Comparison of ENCODE assay signal across 17 cellular contexts in genomic region chr9:119763260-119763659, GRCh38.
DNase-seq lines count a peak whose midpoint lies in the region; ATAC-seq and TF ChIP-seq lines count a peak whose summit lies in the region.
"Had no signal": no experiment of that assay in that cellular context is flagged by ENCODE, and none has a peak within 500 bp of the region (broad histone marks: within the 10 kb centered on the region; RNA-seq: fewer than 3 reads in every experiment).

No MANE protein-coding gene starts in this region.

- POLR2A ChIA-PET in SK-N-SH (lab: Yijun Ruan, JAX), result no interaction called here

- H2AK5ac ChIP-seq in mesendoderm (ENCODE audit: low read length), result no peak overlapping the region

- no peaks in the 10 kb centered on the region for H3K9me2 ChIP-seq in SK-N-SH

- H2BK120ac ChIP-seq in mesendoderm (ENCODE audit: low read depth, low read length), result no peak overlapping the region

- ATAC-seq in GM21786 (IDR thresholded peaks at IDR 0.05; ENCODE audit: unreplicated experiment), result no peak
- ATAC-seq: A549 had no signal

- no peak overlapping the region for H4K8ac ChIP-seq in mesendoderm (ENCODE audit: low read depth, low read length)

- no peak for TF ChIP-seq CTCF in SK-N-SH (IDR thresholded peaks at IDR 0.05)
- no peak for TF ChIP-seq CTCF in GM20000 (IDR thresholded peaks at IDR 0.05; ENCODE audit: extremely low read depth, missing control alignments)
- no peak for TF ChIP-seq CTCF in foreskin fibroblast (IDR thresholded peaks at IDR 0.05; ENCODE audit: low read depth, low read length)

- H3K4me1 ChIP-seq in SK-N-SH (ENCODE audit: control insufficient read depth in 1 of 2, insufficient read depth in 2 of 2, low read depth in 1 of 2, low read length in 1 of 2), result peaks cover 0 to 3% of the 10 kb centered on the region in 2 experiments; a peak in 2 of 4 replicates
- no peaks in the 10 kb centered on the region for H3K4me1 ChIP-seq in mesendoderm (ENCODE audit: control insufficient read depth, low read depth, low read length)
- H3K4me1 ChIP-seq: A549 had no signal

- H3F3A ChIP-seq in SK-N-SH (replicated peaks; ENCODE audit: insufficient read depth), result no peaks in the 10 kb centered on the region

- H3K27me3 ChIP-seq in SK-N-SH (ENCODE audit: insufficient read depth) (no peaks in the 10 kb centered on the region), mesendoderm (ENCODE audit: insufficient read depth, low read length, poor library complexity) (no peaks in the 10 kb centered on the region)

- no peak overlapping the region for H3K56ac ChIP-seq in mesendoderm (ENCODE audit: low read length)

- H3K79me1 ChIP-seq in mesendoderm (ENCODE audit: low read length), result no peaks in the 10 kb centered on the region

- CTCF ChIA-PET in SK-N-SH (lab: Yijun Ruan, JAX), result interaction anchor here (1.0 kb wide), 2 partner anchors 10 to 206 kb away, joined by 3 read pairs; no protein-coding TSS in a partner anchor

- H3K4me2 ChIP-seq in SK-N-SH (no peak overlapping the region), mesendoderm (ENCODE audit: low read length) (no peak overlapping the region)
- H3K4me2 ChIP-seq: A549 had no signal

- H3K4ac ChIP-seq in mesendoderm (ENCODE audit: low read depth, low read length), result no peak overlapping the region

- no peak overlapping the region for H4K5ac ChIP-seq in mesendoderm (ENCODE audit: low read length)

- no peak overlapping the region for H3K27ac ChIP-seq in SK-N-SH (ENCODE audit: low read depth in 2 of 2, low read length in 1 of 2)
- no peak overlapping the region for H3K27ac ChIP-seq in mesendoderm (ENCODE audit: low read depth, low read length)
- H3K27ac ChIP-seq: A549, GM23248 had no signal

- H2AFZ ChIP-seq in SK-N-SH (ENCODE audit: low read depth), result no peak overlapping the region
- H2AFZ ChIP-seq: GM23248 had no signal

- H3K79me2 ChIP-seq in SK-N-SH (ENCODE audit: insufficient read depth) (no peaks in the 10 kb centered on the region), mesendoderm (ENCODE audit: control insufficient read depth, insufficient read depth, low read length) (no peaks in the 10 kb centered on the region)

- H3K18ac ChIP-seq in mesendoderm (ENCODE audit: low read length), result no peak overlapping the region

- H2BK15ac ChIP-seq in mesendoderm (replicated peaks; ENCODE audit: low read depth), result no peak overlapping the region

- WGBS in SK-N-SH (ENCODE audit: low lambda C conversion rate), result 3% methylated on average over 3 of the region's 3 CpGs
- WGBS in mesendoderm (ENCODE audit: extremely low coverage, insufficient coverage, low lambda C conversion rate), result no CpG with 5 or more reads among the region's 3 CpGs

- DNase-seq in NCI-H82 (lab: John Stamatoyannopoulos, UW) (peak; percentile 19), NCI-H82 treated with DMSO at 0.1 percent for 48 hours (lab: John Stamatoyannopoulos, UW; ENCODE audit: unreplicated experiment) (no peak), SK-N-SH (peak; percentile 9), mesendoderm (peak; percentile 44), GM20000 (ENCODE audit: low spot score) (no peak), foreskin fibroblast (no peak)
- DNase-seq: 8988T; ACHN; CD4-positive, alpha-beta T cell; CD8-positive, alpha-beta memory T cell; DMS79; GF-D8; GM23248; H7; HCEC 1CT had no signal

- H2BK5ac ChIP-seq in mesendoderm (ENCODE audit: low read length), result no peak overlapping the region

- TF ChIP-seq EP300 in SK-N-SH (IDR thresholded peaks at IDR 0.05; ENCODE audit: borderline replicate concordance in 1 of 2, low read depth in 1 of 2, low read length in 1 of 2), result peak in 1 of 2 experiments; percentile 38; a peak in 1 of 4 replicates

- H3K9ac ChIP-seq in SK-N-SH (no peak overlapping the region), mesendoderm (ENCODE audit: low read length) (no peak overlapping the region)
- H3K9ac ChIP-seq: GM23248 had no signal

- no peak overlapping the region for H3K4me3 ChIP-seq in SK-N-SH (ENCODE audit: low read depth in 2 of 2, low read length in 1 of 2)
- H3K4me3 ChIP-seq in mesendoderm (ENCODE audit: low read length), result no peak overlapping the region
- no peak overlapping the region for H3K4me3 ChIP-seq in foreskin fibroblast (ENCODE audit: low read depth in 1 of 2, low read length in 2 of 2)
- H3K4me3 ChIP-seq: A549, GM23248 had no signal

- TF ChIP-seq RAD21 in SK-N-SH (IDR thresholded peaks at IDR 0.05; ENCODE audit: low read length), result no peak

- H3K36me3 ChIP-seq in SK-N-SH (replicated peaks in 1 of 2; ENCODE audit: control insufficient read depth in 1 of 2, insufficient read depth in 2 of 2, low read length in 1 of 2) (no peaks in the 10 kb centered on the region), mesendoderm (ENCODE audit: control insufficient read depth, insufficient read depth, low read length) (no peaks in the 10 kb centered on the region)

- no peaks in the 10 kb centered on the region for H3K9me3 ChIP-seq in SK-N-SH
- H3K9me3 ChIP-seq: A549 had no signal

- no peaks in the 10 kb centered on the region for H4K20me1 ChIP-seq in SK-N-SH (ENCODE audit: insufficient read depth)

- H3K23ac ChIP-seq in mesendoderm (ENCODE audit: low read length), result no peak overlapping the region

TF ChIP-seq in SK-N-SH, 30 proteins besides CTCF, POLR2A, EP300 and RAD21:
- TF ChIP-seq EZH2phosphoT487 (IDR thresholded peaks at IDR 0.05; ENCODE audit: borderline replicate concordance, low read depth), result no peak
- no peak for TF ChIP-seq TCF12 (IDR thresholded peaks at IDR 0.05)
- no peak for TF ChIP-seq MAX (IDR thresholded peaks at IDR 0.05; ENCODE audit: low read depth)
- TF ChIP-seq RCOR1 (IDR thresholded peaks at IDR 0.05; ENCODE audit: low read length), result peak; percentile 54; the same call in 1 of the 2 replicates
- peak; percentile 83 for TF ChIP-seq GATA2 (CRISPR knock-in tag; IDR thresholded peaks at IDR 0.05)
- no peak for TF ChIP-seq JUND (IDR thresholded peaks at IDR 0.05)
- no peak for TF ChIP-seq MXI1 (IDR thresholded peaks at IDR 0.05; ENCODE audit: low read depth, low read length)
- TF ChIP-seq ELF1 (IDR thresholded peaks at IDR 0.05), result no peak
- no peak for TF ChIP-seq IRF3 (IDR thresholded peaks at IDR 0.05; ENCODE audit: low read depth, low read length)
- TF ChIP-seq TAF1 (IDR thresholded peaks at IDR 0.05; ENCODE audit: borderline replicate concordance, low read depth, low read length), result no peak

Comparison
In these comparisons a context has a peak if more than half of its experiments do, and no peak if none do; other contexts are left out.
1. DNase-seq: peak in NCI-H82 (single experiment), SK-N-SH (single experiment) and mesendoderm (single experiment); none in NCI-H82 treated with DMSO at 0.1 percent for 48 hours (single experiment), GM20000 (single experiment) and foreskin fibroblast (0 of 2).